22 cellular contexts compared by ENCODE assay signal in genomic region chr16:14125708-14126107, GRCh38. TPM values are rescaled to one million over a fixed set of nuclear protein-coding genes. Genes with fewer than 3 reads are reported as not detected.
DNase-seq lines count a peak whose midpoint lies in the region; ATAC-seq and TF ChIP-seq lines count a peak whose summit lies in the region.
"Had no signal": no experiment of that assay in that cellular context is flagged by ENCODE, and none has a peak within 500 bp of the region (broad histone marks: within the 10 kb centered on the region; RNA-seq: fewer than 3 reads in every experiment).

No MANE protein-coding gene starts in this region.

- no peak for TF ChIP-seq POLR2A in gastrocnemius medialis (IDR thresholded peaks at IDR 0.05)

- TF ChIP-seq CTCF in KMS-11 (conservative IDR thresholded peaks at IDR 0.05; ENCODE audit: low read depth, low read length) = no peak
- no peak for TF ChIP-seq CTCF in nephron (IDR thresholded peaks at IDR 0.05; ENCODE audit: unreplicated experiment in 3 of 3)
- TF ChIP-seq CTCF in gastrocnemius medialis (IDR thresholded peaks at IDR 0.05 in 4 of 5, conservative IDR thresholded peaks at IDR 0.05 in 1 of 5) = no peak
- no peak for TF ChIP-seq CTCF in Caco-2 (IDR thresholded peaks at IDR 0.05; ENCODE audit: insufficient read depth in 1 of 2, low read depth in 1 of 2, low read length in 1 of 2, severe bottlenecking in 1 of 2, unreplicated experiment in 1 of 2)

- H3K27me3 ChIP-seq in KMS-11 (ENCODE audit: insufficient read depth, low read depth) (no peaks in the 10 kb centered on the region), gastrocnemius medialis (no peaks in the 10 kb centered on the region), Caco-2 (replicated peaks; ENCODE audit: control insufficient read depth, insufficient read depth, low read length) (no peaks in the 10 kb centered on the region)
- H3K27me3 ChIP-seq: BLaER1, Peyer's patch had no signal

- peak; percentile 57 for DNase-seq in dermis blood vessel endothelial cell
- DNase-seq in gastrocnemius medialis = no peak
- DNase-seq in OCI-M1 (lab: John Stamatoyannopoulos, UW) = no peak
- no peak for DNase-seq in Caco-2
- DNase-seq in stimulated activated CD4-positive, alpha-beta T cell treated with anti-CD3 and anti-CD28 coated beads, Interleukin-15, amount 100 ng/mL, for 24 hours = no peak
- DNase-seq in NCI-H1436 (lab: John Stamatoyannopoulos, UW) = no peak
- DNase-seq: CD4-positive, CD25-positive, alpha-beta regulatory T cell; DMS53; GOT3; HCEC 1CT; Karpas-422; NCI-H1092 treated with DMSO at 0.1 percent for 48 hours; NCI-H1436 treated with DMSO at 0.1 percent for 48 hours; NCI-H1930; NCI-H2107; NCI-H2227 treated with DMSO at 0.1 percent for 48 hours; NCI-H69; Peyer's patch; SHP77 treated with DMSO at 0.1 percent for 48 hours had no signal

- BruUV-seq in Caco-2 (replicated peaks; lab: Mats Ljungman, UMichigan) = no TSS peak

- no peaks in the 10 kb centered on the region for H3K9me3 ChIP-seq in gastrocnemius medialis
- H3K9me3 ChIP-seq in Caco-2 = no peaks in the 10 kb centered on the region; the same call in 1 of the 2 replicates
- H3K9me3 ChIP-seq: Peyer's patch had no signal

- intact Hi-C loops in gastrocnemius medialis (cut with DNase I; ENCODE audit: low total_unique reads) (no loop called here), Caco-2 (cut with micrococcal nuclease; ENCODE audit: unreplicated experiment) (no loop called here)

- no peaks in the 10 kb centered on the region for H4K20me1 ChIP-seq in KMS-11 (ENCODE audit: insufficient read depth)

- peaks cover 24% of the 10 kb centered on the region for H3K4me1 Mint-ChIP-seq in nephron
- peaks cover 4% of the 10 kb centered on the region for H3K4me1 Mint-ChIP-seq in Caco-2 (ENCODE audit: low read depth, unreplicated experiment)

- no peaks in the 10 kb centered on the region; the same call in 1 of the 2 replicates for H3K79me2 ChIP-seq in KMS-11 (ENCODE audit: insufficient read depth, low read depth)

- H3K4me2 ChIP-seq in KMS-11 = peak overlapping the region; percentile 9; the same call in 1 of the 2 replicates
- H3K4me2 ChIP-seq: BLaER1 had no signal

- no peak for ATAC-seq in gastrocnemius medialis

- H3K4me3 ChIP-seq in KMS-11 (IDR thresholded peaks at IDR 0.05; ENCODE audit: insufficient read depth, low read depth, low read length) (no peak overlapping the region), gastrocnemius medialis (no peak overlapping the region), Caco-2 (ENCODE audit: low read depth, low read length) (no peak overlapping the region)
- H3K4me3 ChIP-seq: BLaER1, Peyer's patch had no signal

- H3K9ac ChIP-seq in KMS-11 = no peak overlapping the region
- H3K9ac ChIP-seq: BLaER1 had no signal

- H3K4me1 ChIP-seq in KMS-11 (ENCODE audit: low read depth, poor library complexity, severe bottlenecking) = peaks cover 15% of the 10 kb centered on the region
- peaks cover 32 to 36% of the 10 kb centered on the region in 2 donors for H3K4me1 ChIP-seq in gastrocnemius medialis
- H3K4me1 ChIP-seq in Caco-2 = no peaks in the 10 kb centered on the region
- H3K4me1 ChIP-seq: BLaER1, Peyer's patch had no signal

- H3K27me3 Mint-ChIP-seq in nephron (ENCODE audit: low read depth) (no peaks in the 10 kb centered on the region), Caco-2 (ENCODE audit: insufficient read depth, unreplicated experiment) (no peaks in the 10 kb centered on the region)
- H3K27me3 Mint-ChIP-seq: CD4-positive, CD25-positive, alpha-beta regulatory T cell had no signal

- H3K4me3 Mint-ChIP-seq in nephron (no peak overlapping the region), Caco-2 (ENCODE audit: unreplicated experiment) (no peak overlapping the region)
- H3K4me3 Mint-ChIP-seq: CD4-positive, CD25-positive, alpha-beta regulatory T cell had no signal

- H3K36me3 ChIP-seq in KMS-11 (ENCODE audit: insufficient read depth) (no peaks in the 10 kb centered on the region; the same call in 1 of the 2 replicates), gastrocnemius medialis (no peaks in the 10 kb centered on the region), Caco-2 (ENCODE audit: control insufficient read depth, insufficient read depth, low read length) (no peaks in the 10 kb centered on the region)
- H3K36me3 ChIP-seq: Peyer's patch had no signal

- H3K9me3 Mint-ChIP-seq in nephron (peaks cover 4% of the 10 kb centered on the region), Caco-2 (ENCODE audit: unreplicated experiment) (no peaks in the 10 kb centered on the region)

- H3K36me3 Mint-ChIP-seq in nephron (ENCODE audit: low read depth) (peaks cover 21% of the 10 kb centered on the region), Caco-2 (ENCODE audit: insufficient read depth, unreplicated experiment) (peaks cover 4% of the 10 kb centered on the region)

- no peak overlapping the region for H3K27ac ChIP-seq in KMS-11
- peak overlapping the region in 3 of 4 donors; percentile 2 to 35 (median 9) for H3K27ac ChIP-seq in gastrocnemius medialis
- H3K27ac ChIP-seq: BLaER1, Peyer's patch had no signal

- H3K27ac Mint-ChIP-seq in nephron = peak overlapping the region; percentile 50 to 80 (median 78)
- no peak overlapping the region for H3K27ac Mint-ChIP-seq in Caco-2 (ENCODE audit: unreplicated experiment)

- in situ Hi-C loops in gastrocnemius medialis (cut with MboI; ENCODE audit: low sequenced_read_pairs in 4 of 4) = no loop called here

- no peak overlapping the region for H2AFZ ChIP-seq in KMS-11 (ENCODE audit: low read depth)

- CTCF ChIA-PET in Caco-2 (lab: Charles Lee) = no interaction called here

- POLR2A ChIA-PET in Caco-2 (lab: Charles Lee) = no interaction called here

RNA-seq across cellular contexts. Expression of gene MRTFB, which starts 54.6 kb away (rescaled TPM):
- total RNA-seq in dermis blood vessel endothelial cell = 19.1 and 20.8 TPM in 2 replicates
- total RNA-seq in gastrocnemius medialis = 10 to 100 TPM; 12.7 to 20.4 (median 14.8) TPM
- total RNA-seq in Caco-2 (2022) = 29.5 and 37.1 TPM in 2 replicates
